ENCODE assay signal across 12 cellular contexts in genomic region chr3:3110749-3111361, GRCh38. TPM values are rescaled to one million over a fixed set of nuclear protein-coding genes. Genes with fewer than 3 reads are reported as not detected.
A peak's percentile ranks its signal among the peaks of the same experiment; 100 is the strongest.
DNase-seq lines count a peak whose midpoint lies in the region; ATAC-seq, FAIRE-seq and TF ChIP-seq lines count a peak whose summit lies in the region.
"Had no signal": no experiment of that assay in that cellular context is flagged by ENCODE, and none has a peak within 500 bp of the region (broad histone marks: within the 10 kb centered on the region; RNA-seq: fewer than 3 reads in every experiment).

No MANE protein-coding gene starts in this region.

- no peaks in the 10 kb centered on the region for H3K9me2 ChIP-seq in PC-3 (replicated peaks; ENCODE audit: low read length)

- peak overlapping the region; percentile 53 for H3K27ac Mint-ChIP-seq in Caco-2 (ENCODE audit: unreplicated experiment)
- H3K27ac Mint-ChIP-seq: activated T-helper 1 cell treated with anti-CD3 and anti-CD28 coated beads, Interleukin-12 subunit alpha, Interleukin-12 subunit beta, Interleukin-2, Interleukin-4 antibody, amounts not matched to agents 30 ng/mL and 10 ng/mL and 1 ng/mL, durations not matched to agents 14 hours and 24 hours and 36 hours had no signal

- H3K4me3 ChIP-seq in Caco-2 (ENCODE audit: low read depth, low read length) (no peak overlapping the region), PC-3 (ENCODE audit: low read length) (no peak overlapping the region), lower lobe of right lung (no peak overlapping the region)
- H3K4me3 ChIP-seq: left lung had no signal

- H3K9ac ChIP-seq in PC-3 (ENCODE audit: low read length): no peak overlapping the region

- H3K9me3 ChIP-seq in Caco-2 (no peaks in the 10 kb centered on the region), PC-3 (ENCODE audit: low read length) (no peaks in the 10 kb centered on the region), lower lobe of right lung (no peaks in the 10 kb centered on the region)
- H3K9me3 ChIP-seq: left lung had no signal

- POLR2A ChIA-PET in Caco-2 (lab: Charles Lee): no interaction called here
- POLR2A ChIA-PET in PC-3 (lab: Charles Lee; ENCODE audit: unreplicated experiment): no interaction called here

- no peaks in the 10 kb centered on the region for H3F3A ChIP-seq in PC-3 (ENCODE audit: low read length, unreplicated experiment)

- no peak overlapping the region for H2AFZ ChIP-seq in PC-3 (ENCODE audit: low read length)

- H3K9me3 Mint-ChIP-seq in Caco-2 (ENCODE audit: unreplicated experiment): no peaks in the 10 kb centered on the region
- H3K9me3 Mint-ChIP-seq: activated T-helper 1 cell treated with anti-CD3 and anti-CD28 coated beads, Interleukin-12 subunit alpha, Interleukin-12 subunit beta, Interleukin-2, Interleukin-4 antibody, amounts not matched to agents 30 ng/mL and 10 ng/mL and 1 ng/mL, durations not matched to agents 14 hours and 24 hours and 36 hours had no signal

- peak overlapping the region; percentile 18; the same call in 1 of the 2 replicates for H3K4me2 ChIP-seq in PC-3 (ENCODE audit: low read length)

- no peaks in the 10 kb centered on the region for H3K27me3 Mint-ChIP-seq in Caco-2 (ENCODE audit: insufficient read depth, unreplicated experiment)
- H3K27me3 Mint-ChIP-seq: brain had no signal

- H3K36me3 Mint-ChIP-seq in Caco-2 (ENCODE audit: insufficient read depth, unreplicated experiment): no peaks in the 10 kb centered on the region
- H3K36me3 Mint-ChIP-seq: brain had no signal

- no peaks in the 10 kb centered on the region for H4K20me1 ChIP-seq in PC-3 (ENCODE audit: low read length)

- H3K4me1 ChIP-seq in Caco-2 (peaks cover 17% of the 10 kb centered on the region), PC-3 (ENCODE audit: insufficient read depth, low read length) (no peaks in the 10 kb centered on the region), lower lobe of right lung (no peaks in the 10 kb centered on the region)
- H3K4me1 ChIP-seq: left lung had no signal

- no peak for TF ChIP-seq CTCF in Caco-2 (IDR thresholded peaks at IDR 0.05; ENCODE audit: insufficient read depth in 1 of 2, low read depth in 1 of 2, low read length in 1 of 2, severe bottlenecking in 1 of 2, unreplicated experiment in 1 of 2)
- no peak for TF ChIP-seq CTCF in PC-3 (conservative IDR thresholded peaks at IDR 0.05; ENCODE audit: low read depth, low read length)
- no peak for TF ChIP-seq CTCF in lower lobe of right lung (IDR thresholded peaks at IDR 0.05)

- peak; percentile 52 for ATAC-seq in GM19438 (IDR thresholded peaks at IDR 0.05; ENCODE audit: low read depth, unreplicated experiment)
- ATAC-seq in PC-3: no peak
- ATAC-seq in lower lobe of right lung: peak in 1 of 2 donors; percentile 7

- H3K4me1 Mint-ChIP-seq in Caco-2 (ENCODE audit: low read depth, unreplicated experiment): peaks cover 16% of the 10 kb centered on the region

- DNase-seq in Caco-2: no peak
- peak; percentile 29 for DNase-seq in PC-3
- no peak for DNase-seq in lower lobe of right lung
- no peak for DNase-seq in NCI-H82 treated with DMSO at 0.1 percent for 48 hours (lab: John Stamatoyannopoulos, UW; ENCODE audit: unreplicated experiment)
- no peak for DNase-seq in urothelium cell line (ENCODE audit: low spot score)
- no peak for DNase-seq in NCI-H82 (lab: John Stamatoyannopoulos, UW)
- DNase-seq: left lung; SHP77 treated with DMSO at 0.1 percent for 48 hours; stimulated activated CD4-positive, alpha-beta T cell treated with anti-CD3 and anti-CD28 coated beads, Interleukin-4, amount 100 ng/mL, for 24 hours had no signal

- intact Hi-C loops in Caco-2 (cut with micrococcal nuclease; ENCODE audit: unreplicated experiment): no loop called here
- intact Hi-C loops in PC-3 (cut with micrococcal nuclease): no loop called here
- intact Hi-C loops in lower lobe of right lung (cut with DNase I): no loop called here

- H3K36me3 ChIP-seq in Caco-2 (ENCODE audit: control insufficient read depth, insufficient read depth, low read length): no peaks in the 10 kb centered on the region
- H3K36me3 ChIP-seq in PC-3 (ENCODE audit: low read depth, low read length): no peaks in the 10 kb centered on the region
- H3K36me3 ChIP-seq in lower lobe of right lung: no peaks in the 10 kb centered on the region
- H3K36me3 ChIP-seq: left lung had no signal

- FAIRE-seq in urothelium cell line (lab: Jason Lieb, UNC): no peak

- CTCF ChIA-PET in Caco-2 (lab: Charles Lee): no interaction called here
- CTCF ChIA-PET in PC-3 (lab: Charles Lee): no interaction called here

- H3K79me2 ChIP-seq in PC-3 (ENCODE audit: low read length): no peaks in the 10 kb centered on the region

- no TSS peak for BruUV-seq in Caco-2 (replicated peaks; lab: Mats Ljungman, UMichigan)
- no TSS peak for BruUV-seq in PC-3 (replicated peaks; lab: Mats Ljungman, UMichigan)

- H3K27me3 ChIP-seq in Caco-2 (replicated peaks; ENCODE audit: control insufficient read depth, insufficient read depth, low read length): no peaks in the 10 kb centered on the region
- peaks cover 18% of the 10 kb centered on the region; the same call in 1 of the 2 replicates for H3K27me3 ChIP-seq in PC-3 (ENCODE audit: low read length)
- no peaks in the 10 kb centered on the region for H3K27me3 ChIP-seq in lower lobe of right lung (ENCODE audit: low read depth)
- H3K27me3 ChIP-seq: left lung had no signal

- H3K27ac ChIP-seq in PC-3 (ENCODE audit: low read length): no peak overlapping the region
- peak overlapping the region; percentile 37 for H3K27ac ChIP-seq in lower lobe of right lung

- peak overlapping the region; percentile 53 for H3K4me3 Mint-ChIP-seq in Caco-2 (ENCODE audit: unreplicated experiment)
- H3K4me3 Mint-ChIP-seq: activated T-helper 1 cell treated with anti-CD3 and anti-CD28 coated beads, Interleukin-12 subunit alpha, Interleukin-12 subunit beta, Interleukin-2, Interleukin-4 antibody, amounts not matched to agents 30 ng/mL and 10 ng/mL and 1 ng/mL, durations not matched to agents 14 hours and 24 hours and 36 hours had no signal

RNA-seq across cellular contexts. Expression of gene IL5RA, which starts 0.7 kb away (rescaled TPM):
- total RNA-seq in Caco-2 (2022) (0.09 and 0.23 TPM in 2 replicates), PC-3 (2014; rRNA removed) (not detected in 2 replicates), lower lobe of right lung (5.6 TPM)
- total RNA-seq: activated T-helper 1 cell treated with anti-CD3 and anti-CD28 coated beads, Interleukin-12 subunit alpha, Interleukin-12 subunit beta, Interleukin-2, Interleukin-4 antibody, amounts not matched to agents 30 ng/mL and 10 ng/mL and 1 ng/mL, durations not matched to agents 14 hours and 24 hours and 36 hours had no signal

RNA-seq across cellular contexts. Expression of gene TRNT1, which starts 15.9 kb away (rescaled TPM):
- total RNA-seq in Caco-2 (2022) (40.1 and 43.6 TPM in 2 replicates), PC-3 (2014; rRNA removed) (26.2 and 33.2 TPM in 2 replicates), lower lobe of right lung (22.3 TPM)
